Comparison of ENCODE assay signal across 10 cellular contexts in genomic region chr6:118862443-118862842, GRCh38.
ATAC-seq and TF ChIP-seq lines count a peak whose summit lies in the region.
"Had no signal": no experiment of that assay in that cellular context is flagged by ENCODE, and none has a peak within 500 bp of the region (broad histone marks: within the 10 kb centered on the region; RNA-seq: fewer than 3 reads in every experiment).

No MANE protein-coding gene starts in this region.

- H3K36me3 ChIP-seq in HEK293 (ENCODE audit: control insufficient read depth in 2 of 2, insufficient read depth in 1 of 2, low read length in 2 of 2): peaks cover 0 to 12% of the 10 kb centered on the region in 2 experiments; a peak in 1 of 3 replicates
- H3K36me3 ChIP-seq: BE2C had no signal

- POLR2A ChIA-PET in HEK293 (lab: Yijun Ruan, JAX): no interaction called here

- CTCF ChIA-PET in HEK293 (lab: Yijun Ruan, JAX): no interaction called here

- H3K27ac ChIP-seq in HEK293 (ENCODE audit: extremely low read depth, low read depth, low read length): no peak overlapping the region
- H3K27ac ChIP-seq: 22Rv1; A549; BLaER1; BLaER1 treated with 17β-estradiol and CSF1 and Interleukin-3, amounts not matched to agents 10 nM and 100 nM; C4-2B had no signal

- no peaks in the 10 kb centered on the region for H3K9me3 ChIP-seq in HEK293 (ENCODE audit: control insufficient read depth, insufficient read depth, low read depth, low read length)
- H3K9me3 ChIP-seq: A549, BE2C, Caco-2 had no signal

- no peak for ATAC-seq in HG03342 (IDR thresholded peaks at IDR 0.05; ENCODE audit: unreplicated experiment)
- ATAC-seq: A549; CD8-positive, alpha-beta T cell had no signal

- no peaks in the 10 kb centered on the region for H3K4me1 ChIP-seq in HEK293 (ENCODE audit: control insufficient read depth, insufficient read depth, low read length)
- H3K4me1 ChIP-seq: A549, BE2C, Caco-2 had no signal

- TF ChIP-seq CTCF in HEK293 (tag by site-specific recombination; IDR thresholded peaks at IDR 0.05): no peak

- H3K4me3 ChIP-seq in HEK293 (ENCODE audit: low read depth, low read length): no peak overlapping the region
- H3K4me3 ChIP-seq: A549; BLaER1; BLaER1 treated with 17β-estradiol and CSF1 and Interleukin-3, amounts not matched to agents 10 nM and 100 nM had no signal

TF ChIP-seq in HEK293, 187 proteins besides CTCF, POLR2A, EP300 and RAD21:
- TF ChIP-seq ZNF302 (tag by site-specific recombination; IDR thresholded peaks at IDR 0.05; ENCODE audit: low read depth): no peak
- TF ChIP-seq ZNF510 (tag by site-specific recombination; IDR thresholded peaks at IDR 0.05; ENCODE audit: insufficient replicate concordance): no peak
- TF ChIP-seq PATZ1 (tag by site-specific recombination; IDR thresholded peaks at IDR 0.05): no peak
- TF ChIP-seq ZNF426 (tag by site-specific recombination; IDR thresholded peaks at IDR 0.05): no peak
- TF ChIP-seq ZNF610 (tag by site-specific recombination; IDR thresholded peaks at IDR 0.05; ENCODE audit: borderline replicate concordance): peak; percentile 97
- no peak for TF ChIP-seq ZNF529 (tag by site-specific recombination; IDR thresholded peaks at IDR 0.05; ENCODE audit: insufficient replicate concordance)
